ENCODE assay signal across 8 cellular contexts in genomic region chr1:115648717-115649691, GRCh38. TPM values are rescaled to one million over a fixed set of nuclear protein-coding genes. Genes with fewer than 3 reads are reported as not detected.
DNase-seq lines count a peak whose midpoint lies in the region; ATAC-seq, FAIRE-seq and TF ChIP-seq lines count a peak whose summit lies in the region.

No MANE protein-coding gene starts in this region.

- no peaks in the 10 kb centered on the region for H3K27me3 ChIP-seq in ovary

- H3K36me3 ChIP-seq in ovary, result no peaks in the 10 kb centered on the region

- H3K27ac Mint-ChIP-seq in effector memory CD8-positive, alpha-beta T cell, result no peak overlapping the region
- H3K27ac Mint-ChIP-seq in chondrocyte (ENCODE audit: unreplicated experiment), result no peak overlapping the region

- TF ChIP-seq CTCF in ovary (IDR thresholded peaks at IDR 0.05), result no peak
- no peak for TF ChIP-seq CTCF in chondrocyte (IDR thresholded peaks at IDR 0.05)

- WGBS in ovary, 3 donors, result 72 to 75% (median 73%) methylated on average over 13 of the region's 13 CpGs

- H3K27me3 Mint-ChIP-seq in effector memory CD8-positive, alpha-beta T cell, result no peaks in the 10 kb centered on the region
- no peaks in the 10 kb centered on the region for H3K27me3 Mint-ChIP-seq in chondrocyte (ENCODE audit: low read depth)

- H3K4me1 ChIP-seq in ovary (ENCODE audit: insufficient read depth), result peaks cover 8% of the 10 kb centered on the region

- ATAC-seq in GM21381 (IDR thresholded peaks at IDR 0.05; ENCODE audit: unreplicated experiment), result peak; percentile 92
- peak; percentile 75 for ATAC-seq in HG03469 (IDR thresholded peaks at IDR 0.05; ENCODE audit: unreplicated experiment)
- ATAC-seq in effector memory CD8-positive, alpha-beta T cell (replicated peaks), result peak; percentile 64

- H3K4me3 ChIP-seq in ovary, result no peak overlapping the region

- no peak for TF ChIP-seq POLR2A in ovary (IDR thresholded peaks at IDR 0.05)

- no peaks in the 10 kb centered on the region for H3K9me3 Mint-ChIP-seq in effector memory CD8-positive, alpha-beta T cell
- no peaks in the 10 kb centered on the region for H3K9me3 Mint-ChIP-seq in chondrocyte (ENCODE audit: low read depth)

- H3K4me3 Mint-ChIP-seq in effector memory CD8-positive, alpha-beta T cell, result no peak overlapping the region
- H3K4me3 Mint-ChIP-seq in chondrocyte (ENCODE audit: unreplicated experiment), result no peak overlapping the region

- no peak for TF ChIP-seq EP300 in ovary (IDR thresholded peaks at IDR 0.05)

- H3K36me3 Mint-ChIP-seq in effector memory CD8-positive, alpha-beta T cell (ENCODE audit: insufficient read depth), result peaks cover 4% of the 10 kb centered on the region
- H3K36me3 Mint-ChIP-seq in chondrocyte (ENCODE audit: low read depth), result no peaks in the 10 kb centered on the region

- intact Hi-C loops in ovary (cut with DNase I), result no loop called here

- DNase-seq in GM18507 (ENCODE audit: extremely low spot score, insufficient read length, low read depth), result peak; percentile 32
- DNase-seq in effector memory CD8-positive, alpha-beta T cell, result no peak
- no peak for DNase-seq in ovary
- DNase-seq in chondrocyte (ENCODE audit: low spot score), result no peak
- DNase-seq in activated CD8-positive, alpha-beta memory T cell treated with anti-CD3 and anti-CD28 coated beads for 24 hours, result no peak
- no peak for DNase-seq in stimulated activated CD4-positive, alpha-beta T cell treated with anti-CD3 and anti-CD28 coated beads, Interleukin-12 subunit alpha, Interleukin-12 subunit beta, amount 100 ng/mL, for 4 hours

- peaks cover 2 to 4% of the 10 kb centered on the region in 2 donors for H3K4me1 Mint-ChIP-seq in effector memory CD8-positive, alpha-beta T cell (ENCODE audit: low read depth in 2 of 2)
- H3K4me1 Mint-ChIP-seq in chondrocyte (ENCODE audit: low read depth), result peaks cover 6% of the 10 kb centered on the region

- H3K9me3 ChIP-seq in ovary, result no peaks in the 10 kb centered on the region

- peak; percentile 94 for FAIRE-seq in GM18507 (lab: Jason Lieb, UNC)

- peak overlapping the region in 1 of 2 donors; percentile 24 for H3K27ac ChIP-seq in ovary

RNA-seq across cellular contexts. Expression of gene VANGL1, which starts 7.2 kb away (rescaled TPM):
- total RNA-seq in ovary (10 to 100 TPM in 2 of 7 donors, 1 to 10 TPM in 5; 1.8 to 10.2 (median 8.8) TPM), chondrocyte (16.2 to 19.2 TPM (median 18.0 TPM) in 3 replicates)
- polyA plus RNA-seq in ovary, result 10 to 100 TPM in 1 of 2 donors, 1 to 10 TPM in 1; 2.9 to 11.0 TPM
